ENCODE assay signal across 4 cellular contexts in the genomic region with DNA sequence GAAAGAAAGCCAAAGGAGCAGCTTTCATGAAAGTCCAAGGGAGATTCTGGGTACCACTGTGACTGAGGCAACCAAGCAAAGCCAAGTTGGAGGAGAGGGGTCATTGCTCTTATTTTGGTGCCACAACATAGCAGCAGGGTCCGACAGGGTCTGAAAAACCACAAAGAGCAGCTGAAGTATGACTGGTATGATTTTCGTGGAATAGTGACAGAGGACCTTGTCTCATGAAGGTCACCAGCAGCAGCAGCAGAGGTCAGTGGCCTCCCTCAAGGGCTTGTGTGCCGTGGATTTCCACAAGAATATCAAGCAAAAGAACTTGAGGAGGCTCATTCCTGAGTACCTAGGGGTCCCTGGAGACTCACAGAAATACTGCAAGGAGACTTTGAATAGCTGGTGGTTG.
"Had no signal": no experiment of that assay in that cellular context is flagged by ENCODE, and none has a peak within 500 bp of the region (broad histone marks: within the 10 kb centered on the region; RNA-seq: fewer than 3 reads in every experiment).

No MANE protein-coding gene starts in this region.

- H3K4me1 Mint-ChIP-seq: GM23338, H9, IgD-negative memory B cell had no signal

- ATAC-seq: GM23338 had no signal

- H3K27ac Mint-ChIP-seq: GM23338, IgD-negative memory B cell had no signal

- H3K9me3 Mint-ChIP-seq: GM23338, H9 had no signal

- H3K36me3 Mint-ChIP-seq: IgD-negative memory B cell had no signal

- DNase-seq: H9, HCEC 1CT had no signal

- H3K4me3 Mint-ChIP-seq: GM23338, H9, IgD-negative memory B cell had no signal

- H3K4me3 ChIP-seq: GM23338 had no signal
